9 cellular contexts compared by ENCODE assay signal in the genomic region with DNA sequence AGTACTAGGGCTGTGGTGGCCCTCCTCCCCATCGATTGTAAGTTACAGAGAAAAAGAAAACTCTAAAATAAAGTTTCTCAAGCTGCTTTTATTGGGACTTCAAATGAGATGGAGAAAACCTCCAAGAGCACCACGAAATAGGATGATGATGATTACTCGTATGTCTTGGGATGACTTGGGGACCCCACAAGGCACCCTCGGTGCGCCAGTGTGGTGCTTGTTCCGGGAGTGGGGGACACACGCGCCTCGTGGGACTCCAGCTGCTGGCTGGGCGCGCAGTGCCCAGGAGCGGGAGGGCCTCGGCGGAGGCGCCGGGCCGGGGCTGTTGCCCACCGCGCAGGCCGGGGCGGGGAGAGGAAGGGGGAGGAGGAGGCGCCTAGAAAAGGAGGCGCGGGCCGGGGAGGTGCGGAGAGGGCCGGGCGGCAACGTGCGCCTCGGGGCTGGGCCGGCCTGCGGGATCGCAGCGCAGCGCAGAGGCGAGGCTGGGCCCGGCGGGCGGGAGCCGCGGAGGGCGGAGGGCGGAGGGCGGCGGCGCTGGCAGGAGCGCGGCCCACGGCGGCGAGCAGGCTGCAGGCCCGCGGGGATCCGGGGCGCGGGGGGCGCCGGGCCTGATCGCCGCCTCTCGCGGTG. TPM values are rescaled to one million over a fixed set of nuclear protein-coding genes. Genes with fewer than 3 reads are reported as not detected.
DNase-seq lines count a peak whose midpoint lies in the region; ATAC-seq and TF ChIP-seq lines count a peak whose summit lies in the region.
"Had no signal": no experiment of that assay in that cellular context is flagged by ENCODE, and none has a peak within 500 bp of the region (broad histone marks: within the 10 kb centered on the region; RNA-seq: fewer than 3 reads in every experiment).

A gene with protein sequence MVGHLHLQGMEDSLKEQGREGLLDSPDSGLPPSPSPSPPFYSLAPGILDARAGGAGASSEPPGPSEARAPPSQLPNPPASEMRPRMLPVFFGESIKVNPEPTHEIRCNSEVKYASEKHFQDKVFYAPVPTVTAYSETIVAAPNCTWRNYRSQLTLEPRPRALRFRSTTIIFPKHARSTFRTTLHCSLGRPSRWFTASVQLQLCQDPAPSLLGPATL (plus strand): TSS at position 408 of the 630 bp plus-strand sequence. CDS start 337 bp downstream, outside the sequence.

- H3K9me3 ChIP-seq in mammary epithelial cell (replicated peaks; ENCODE audit: insufficient read depth, low read length) (no peaks in the 10 kb centered on the region), stomach (no peaks in the 10 kb centered on the region)

- no peak within 1 kb of the TSS for H2AFZ ChIP-seq in mammary epithelial cell (ENCODE audit: low read depth, low read length)

- in situ Hi-C loops in mammary epithelial cell (cut with MboI; ENCODE audit: low sequenced_read_pairs in 2 of 2) = no loop called here

- H3K27me3 ChIP-seq in mammary epithelial cell (ENCODE audit: insufficient read depth, low read length) = peaks cover 14% of the 10 kb centered on the region
- H3K27me3 ChIP-seq in stomach = peaks cover 0 to 42% (median 8%) of the 10 kb centered on the region in 3 donors

- CTCF ChIA-PET in mammary epithelial cell (lab: Charles Lee; ENCODE audit: low non-redundant PET) = no interaction called here

- dilution Hi-C loops in mammary epithelial cell (cut with HindIII; ENCODE audit: low sequenced_read_pairs) = no loop called here

- H3K9ac ChIP-seq in mammary epithelial cell (ENCODE audit: insufficient read depth, low read length) = no peak within 1 kb of the TSS

- no peak for TF ChIP-seq EP300 in stomach (IDR thresholded peaks at IDR 0.05)

- H3K36me3 ChIP-seq in mammary epithelial cell (ENCODE audit: insufficient read depth, low read length) (no peaks in the 10 kb centered on the region), stomach (peaks cover 0 to 4% (median 0%) of the 10 kb centered on the region in 4 donors)

- peak; percentile 50 for DNase-seq in NCI-H146 (lab: John Stamatoyannopoulos, UW)
- DNase-seq in NCI-H146 treated with DMSO at 0.1 percent for 48 hours (lab: John Stamatoyannopoulos, UW; ENCODE audit: unreplicated experiment) = no peak
- DNase-seq in mammary epithelial cell = no peak
- DNase-seq in left colon = peak in 1 of 2 donors; percentile 67
- peak; percentile 62 for DNase-seq in stomach
- no peak for DNase-seq in NCI-H82 (lab: John Stamatoyannopoulos, UW)
- no peak for DNase-seq in stimulated activated CD4-positive, alpha-beta T cell treated with anti-CD3 and anti-CD28 coated beads, Interleukin-1b, Interleukin-23, amount 100 ng/mL, for 48 hours
- no peak for DNase-seq in activated CD4-positive, alpha-beta T cell treated with anti-CD3 and anti-CD28 coated beads, Interleukin-2, amount 50 U/mL, for 4 hours

- H3K4me3 ChIP-seq in mammary epithelial cell (replicated peaks in 1 of 3; ENCODE audit: insufficient read depth in 1 of 3, low read depth in 2 of 3, low read length in 3 of 3) = peak within 1 kb of the TSS in 1 of 3 experiments; percentile 8
- H3K4me3 ChIP-seq in stomach = peak within 1 kb of the TSS; percentile 55 to 74 (median 58)

- no peaks in the 10 kb centered on the region for H3K79me2 ChIP-seq in mammary epithelial cell (ENCODE audit: insufficient read depth, low read length)

- ATAC-seq in left colon = peak; percentile 58

- TF ChIP-seq CTCF in mammary epithelial cell (conservative IDR thresholded peaks at IDR 0.05 in 1 of 2, IDR thresholded peaks at IDR 0.05 in 1 of 2; ENCODE audit: extremely low read depth in 1 of 2, insufficient read depth in 1 of 2, low read depth in 1 of 2, low read length in 2 of 2) = no peak
- TF ChIP-seq CTCF in stomach (IDR thresholded peaks at IDR 0.05) = no peak

- no peak for TF ChIP-seq POLR2A in stomach (IDR thresholded peaks at IDR 0.05)

- no peaks in the 10 kb centered on the region for H4K20me1 ChIP-seq in mammary epithelial cell (ENCODE audit: insufficient read depth, low read length)

- no peak within 1 kb of the TSS for H3K27ac ChIP-seq in mammary epithelial cell (ENCODE audit: insufficient read depth, low read depth, low read length)
- H3K27ac ChIP-seq in stomach = peak within 1 kb of the TSS; percentile 48 to 84 (median 72)

- no TSS peak for BruUV-seq in mammary epithelial cell (replicated peaks; lab: Mats Ljungman, UMichigan)

- H3K4me1 ChIP-seq in mammary epithelial cell (ENCODE audit: insufficient read depth, low read length) (peaks cover 10% of the 10 kb centered on the region), stomach (peaks cover 15 to 55% (median 27%) of the 10 kb centered on the region in 4 donors)

- intact Hi-C loops in mammary epithelial cell (cut with micrococcal nuclease) = no loop called here
- intact Hi-C loops in left colon (cut with DNase I, micrococcal nuclease) = no loop called here
- intact Hi-C loops in stomach (cut with DNase I; ENCODE audit: low total_unique reads) = no loop called here

- H3K4me2 ChIP-seq in mammary epithelial cell (ENCODE audit: insufficient read depth, low read depth, low read length) = peak within 1 kb of the TSS; percentile 71

- WGBS in mammary epithelial cell (ENCODE audit: low coverage, missing lambda C conversion rate) = 58% methylated on average over 2 of the region's 63 CpGs
- 2 to 17% (median 6%) methylated on average over 9 to 63 of the region's 63 CpGs for WGBS in stomach, 5 donors

RNA-seq across cellular contexts. Expression of the gene that starts here (rescaled TPM):
- total RNA-seq in mammary epithelial cell (1 to 10 TPM in 1 of 2 donors, not detected in 1; 4.5 TPM), left colon (10 to 100 TPM; 46.2 to 51.0 TPM), stomach (100 to 1,000 TPM in 2 of 5 donors, 10 to 100 TPM in 3; 19.2 to 294 (median 78.6) TPM)
- polyA plus RNA-seq in mammary epithelial cell (0.20 TPM), stomach (100 to 1,000 TPM in 1 of 3 donors, 10 to 100 TPM in 2; 18.2 to 251 (median 73.1) TPM)
- not detected for polyA minus RNA-seq in mammary epithelial cell
- polyA plus RNA-seq: AG04450 had no signal

Comparison
In these comparisons a context has a peak if more than half of its experiments do, and no peak if none do; other contexts are left out.
1. RNA of the gene that starts here (polyA plus RNA-seq): 18.2 to 251 TPM in stomach; 0.20 TPM in mammary epithelial cell (single experiment); every median in the first group is over 10 times any median in the second.
2. DNase-seq: peak in NCI-H146 (single experiment) and stomach (single experiment); none in NCI-H146 treated with DMSO at 0.1 percent for 48 hours (single experiment), mammary epithelial cell (single experiment), NCI-H82 (single experiment), stimulated activated CD4-positive, alpha-beta T cell treated with anti-CD3 and anti-CD28 coated beads, Interleukin-1b, Interleukin-23, amount 100 ng/mL, for 48 hours (single experiment) and activated CD4-positive, alpha-beta T cell treated with anti-CD3 and anti-CD28 coated beads, Interleukin-2, amount 50 U/mL, for 4 hours (0 of 2).